In the genomic region with DNA sequence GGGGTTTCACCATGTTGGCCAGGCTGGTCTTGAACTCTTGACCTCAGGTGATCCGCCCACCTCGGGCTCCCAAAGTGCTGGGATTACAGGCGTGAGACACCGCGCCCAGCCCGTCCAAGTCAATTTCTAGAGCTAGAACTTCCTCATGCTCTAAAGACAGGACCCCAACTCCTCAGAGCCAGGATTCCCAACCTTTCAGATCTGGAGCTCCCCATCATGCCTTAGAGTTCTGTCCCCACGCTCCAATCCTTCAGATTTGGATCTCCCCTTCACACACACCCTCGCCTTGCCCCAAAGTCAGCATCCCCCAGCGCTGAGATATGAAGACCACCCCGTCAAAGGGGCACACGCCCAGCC, we compare ENCODE assay signal across 9 cellular contexts. TPM values are rescaled to one million over a fixed set of nuclear protein-coding genes. Genes with fewer than 3 reads are reported as not detected.
DNase-seq lines count a peak whose midpoint lies in the region; ATAC-seq and TF ChIP-seq lines count a peak whose summit lies in the region.
"Had no signal": no experiment of that assay in that cellular context is flagged by ENCODE, and none has a peak within 500 bp of the region (broad histone marks: within the 10 kb centered on the region; RNA-seq: fewer than 3 reads in every experiment).

No MANE protein-coding gene starts in this region.

- H3K9me3 Mint-ChIP-seq in Calu3 (ENCODE audit: low read depth, unreplicated experiment) = peaks cover 2% of the 10 kb centered on the region

- H3K4me1 Mint-ChIP-seq in Calu3 (ENCODE audit: low read depth, unreplicated experiment) = peaks cover 38% of the 10 kb centered on the region

- CTCF ChIA-PET in Calu3 (lab: Charles Lee) = interaction anchor here (0.6 to 2.1 kb wide), 8 partner anchors 11 to 126 kb away, joined by 3 to 28 read pairs (median 6); partner anchors contain the start of gene TPPP3

- peak overlapping the region; percentile 79 for H3K4me3 Mint-ChIP-seq in Calu3 (ENCODE audit: low read depth, unreplicated experiment)

- peak overlapping the region; percentile 4 for H3K27ac Mint-ChIP-seq in Calu3 (ENCODE audit: unreplicated experiment)

- no peak for TF ChIP-seq POLR2A in prostate gland (IDR thresholded peaks at IDR 0.05)

- H3K9me3 ChIP-seq in RWPE2 (ENCODE audit: severe bottlenecking) (no peaks in the 10 kb centered on the region), prostate gland (no peaks in the 10 kb centered on the region)

- ATAC-seq in RWPE2 (ENCODE audit: low read depth) (no peak), GM18867 (IDR thresholded peaks at IDR 0.05; ENCODE audit: unreplicated experiment) (no peak)

- BruUV-seq in Calu3 (replicated peaks; lab: Mats Ljungman, UMichigan) = no TSS peak

- H3K27ac ChIP-seq in RWPE2 (ENCODE audit: poor library complexity, severe bottlenecking) (no peak overlapping the region), prostate gland (no peak overlapping the region)
- H3K27ac ChIP-seq: VCaP had no signal

- TF ChIP-seq CTCF in Calu3 (IDR thresholded peaks at IDR 0.05; ENCODE audit: unreplicated experiment) = no peak
- TF ChIP-seq CTCF in RWPE2 (IDR thresholded peaks at IDR 0.05; ENCODE audit: poor library complexity, severe bottlenecking) = no peak
- no peak for TF ChIP-seq CTCF in fibroblast of mammary gland (conservative IDR thresholded peaks at IDR 0.05; ENCODE audit: control insufficient read depth, insufficient read depth, low read depth, low read length)
- TF ChIP-seq CTCF in prostate gland (IDR thresholded peaks at IDR 0.05) = no peak

- intact Hi-C loops in Calu3 (cut with micrococcal nuclease; ENCODE audit: unreplicated experiment) (loop anchor here (2.0 to 5.0 kb wide), 2 partner anchors 36 to 69 kb away; no protein-coding TSS in a partner anchor), prostate gland (cut with DNase I) (no loop called here)

- DNase-seq in Calu3 = no peak
- no peak for DNase-seq in RWPE2 (ENCODE audit: low spot score)
- DNase-seq in fibroblast of mammary gland (ENCODE audit: low read depth) = no peak
- DNase-seq in prostate gland (ENCODE audit: low spot score) = no peak
- no peak for DNase-seq in GDM1 (lab: John Stamatoyannopoulos, UW)
- DNase-seq in globus pallidus (ENCODE audit: low spot score) = no peak
- no peak for DNase-seq in NCI-H2227 treated with DMSO at 0.1 percent for 48 hours (lab: John Stamatoyannopoulos, UW)

- H3K4me1 ChIP-seq in RWPE2 (ENCODE audit: insufficient read depth, poor library complexity, severe bottlenecking) = peaks cover 14% of the 10 kb centered on the region
- peaks cover 4% of the 10 kb centered on the region for H3K4me1 ChIP-seq in prostate gland (replicated peaks)

- H3K36me3 ChIP-seq in RWPE2 (ENCODE audit: low read depth) = no peaks in the 10 kb centered on the region
- no peaks in the 10 kb centered on the region for H3K36me3 ChIP-seq in prostate gland

- WGBS in prostate gland = 29% methylated on average over 11 of the region's 11 CpGs

- no peaks in the 10 kb centered on the region for H3K27me3 Mint-ChIP-seq in Calu3 (ENCODE audit: unreplicated experiment)

- H3K4me3 ChIP-seq in RWPE2 (ENCODE audit: severe bottlenecking) = peak overlapping the region; percentile 23
- H3K4me3 ChIP-seq in fibroblast of mammary gland (ENCODE audit: control insufficient read depth, low read depth, low read length) = peak overlapping the region; percentile 53
- peak overlapping the region; percentile 30 to 31 for H3K4me3 ChIP-seq in prostate gland

- peaks cover 25% of the 10 kb centered on the region for H3K36me3 Mint-ChIP-seq in Calu3 (ENCODE audit: insufficient read depth, unreplicated experiment)

- H3K27me3 ChIP-seq in RWPE2 (ENCODE audit: insufficient read depth, poor library complexity, severe bottlenecking) (no peaks in the 10 kb centered on the region), prostate gland (replicated peaks; ENCODE audit: insufficient read depth) (no peaks in the 10 kb centered on the region)

RNA-seq across cellular contexts. Expression of gene KCTD19, which starts 0.4 kb away (rescaled TPM):
- 3.8 and 5.6 TPM in 2 replicates for total RNA-seq in Calu3 (2022)
- 1 to 10 TPM in 1 of 2 donors, not detected in 1; 7.0 TPM for total RNA-seq in prostate gland

RNA-seq across cellular contexts. Expression of gene LRRC36, which starts 0.5 kb away (rescaled TPM):
- 7.1 and 9.2 TPM in 2 replicates for total RNA-seq in Calu3 (2022)
- 1 to 10 TPM in 1 of 2 donors, not detected in 1; 4.6 TPM for total RNA-seq in prostate gland

RNA-seq across cellular contexts. Expression of gene PLEKHG4, which starts 46.8 kb away (rescaled TPM):
- total RNA-seq in Calu3 (2022) (5.5 and 9.2 TPM in 2 replicates), prostate gland (10 to 100 TPM in 1 of 2 donors, 1 to 10 TPM in 1; 7.7 to 57.8 TPM)
